1 cellular context compared by ENCODE assay signal in genomic region chr4:113316879-113317278, GRCh38.
TF ChIP-seq lines count a peak whose summit lies in the region.

No MANE protein-coding gene starts in this region.

TF ChIP-seq in GM23338, 12 proteins besides CTCF, POLR2A, EP300 and RAD21 (continued from another document):
- TF ChIP-seq EZH2phosphoT487 (IDR thresholded peaks at IDR 0.05; ENCODE audit: unreplicated experiment): no peak
